Comparison of ENCODE assay signal across 14 cellular contexts in the genomic region with DNA sequence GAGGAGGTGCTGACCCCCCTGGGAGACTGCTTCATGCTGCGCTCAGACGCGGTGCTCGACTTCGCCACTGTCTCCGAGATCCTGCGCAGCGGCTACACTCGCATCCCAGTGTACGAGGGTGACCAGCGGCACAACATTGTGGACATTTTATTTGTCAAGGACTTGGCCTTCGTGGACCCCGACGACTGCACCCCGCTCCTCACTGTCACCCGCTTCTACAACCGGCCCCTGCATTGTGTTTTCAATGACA. TPM values are rescaled to one million over a fixed set of nuclear protein-coding genes. Genes with fewer than 3 reads are reported as not detected.
DNase-seq lines count a peak whose midpoint lies in the region; ATAC-seq and TF ChIP-seq lines count a peak whose summit lies in the region.
"Had no signal": no experiment of that assay in that cellular context is flagged by ENCODE, and none has a peak within 500 bp of the region (broad histone marks: within the 10 kb centered on the region; RNA-seq: fewer than 3 reads in every experiment).

No MANE protein-coding gene starts in this region.

- POLR2A ChIA-PET in activated CD8-positive, alpha-beta T cell treated with anti-CD3 and anti-CD28 coated beads, Interleukin-2, amount 10 ng/mL, durations not matched to agents 7 days and 5 days (lab: Charles Lee) = no interaction called here

- no peaks in the 10 kb centered on the region for H3K9me3 Mint-ChIP-seq in activated T-cell treated with anti-CD3 and anti-CD28 coated beads, Interleukin-2, amount 50 U/mL, for 4 hours
- H3K9me3 Mint-ChIP-seq in activated CD8-positive, alpha-beta T cell treated with anti-CD3 and anti-CD28 coated beads, Interleukin-2, amount 10 ng/mL, durations not matched to agents 7 days and 5 days (ENCODE audit: insufficient read depth) = no peaks in the 10 kb centered on the region
- H3K9me3 Mint-ChIP-seq: natural killer cell had no signal

- no peaks in the 10 kb centered on the region for H3K36me3 ChIP-seq in stomach smooth muscle (ENCODE audit: control insufficient read depth in 2 of 2, insufficient read depth in 2 of 2, low read length in 2 of 2)
- H3K36me3 ChIP-seq in body of pancreas (replicated peaks in 1 of 2; ENCODE audit: insufficient read depth in 1 of 2, low read depth in 2 of 2) = no peaks in the 10 kb centered on the region
- H3K36me3 ChIP-seq: upper lobe of right lung, WERI-Rb-1 had no signal

- intact Hi-C loops in body of pancreas (cut with DNase I) = no loop called here

- H3K27ac ChIP-seq in stomach smooth muscle (ENCODE audit: low read length) = no peak overlapping the region
- H3K27ac ChIP-seq in body of pancreas = no peak overlapping the region
- H3K27ac ChIP-seq: skin epidermis, upper lobe of right lung, WERI-Rb-1 had no signal

- no peak for ATAC-seq in activated T-cell treated with anti-CD3 and anti-CD28 coated beads, Interleukin-2, amount 50 U/mL, for 4 hours
- ATAC-seq in activated CD8-positive, alpha-beta T cell treated with anti-CD3 and anti-CD28 coated beads, Interleukin-2, amount 10 ng/mL, durations not matched to agents 7 days and 5 days = no peak
- no peak for ATAC-seq in GM21529 (IDR thresholded peaks at IDR 0.05; ENCODE audit: unreplicated experiment)
- ATAC-seq in body of pancreas = no peak
- ATAC-seq: natural killer cell had no signal

- H3K9me3 ChIP-seq in stomach smooth muscle (ENCODE audit: control insufficient read depth in 2 of 2, low read length in 2 of 2) (no peaks in the 10 kb centered on the region), body of pancreas (no peaks in the 10 kb centered on the region)
- H3K9me3 ChIP-seq: upper lobe of right lung had no signal

- peak overlapping the region; percentile 69 for H3K4me3 Mint-ChIP-seq in activated T-cell treated with anti-CD3 and anti-CD28 coated beads, Interleukin-2, amount 50 U/mL, for 4 hours
- peak overlapping the region; percentile 58 for H3K4me3 Mint-ChIP-seq in activated CD8-positive, alpha-beta T cell treated with anti-CD3 and anti-CD28 coated beads, Interleukin-2, amount 10 ng/mL, durations not matched to agents 7 days and 5 days

- peak overlapping the region; percentile 63 for H3K4me3 ChIP-seq in iPS-11a (ENCODE audit: low read depth, low read length)
- H3K4me3 ChIP-seq in stomach smooth muscle (ENCODE audit: low read length in 2 of 2) = peak overlapping the region; percentile 53 to 73
- H3K4me3 ChIP-seq in body of pancreas = no peak overlapping the region

- H3K27me3 ChIP-seq in stomach smooth muscle (ENCODE audit: control insufficient read depth in 1 of 2, insufficient read depth in 2 of 2, low read length in 2 of 2) (peaks cover 12 to 33% of the 10 kb centered on the region in 2 donors), body of pancreas (no peaks in the 10 kb centered on the region)

- TF ChIP-seq POLR2A in body of pancreas (IDR thresholded peaks at IDR 0.05) = no peak

- no peak overlapping the region for H3K9ac ChIP-seq in stomach smooth muscle (ENCODE audit: low read length in 2 of 2)

- no peak overlapping the region for H3K27ac Mint-ChIP-seq in activated CD8-positive, alpha-beta T cell treated with anti-CD3 and anti-CD28 coated beads, Interleukin-2, amount 10 ng/mL, durations not matched to agents 7 days and 5 days
- H3K27ac Mint-ChIP-seq: natural killer cell had no signal

- H3K36me3 Mint-ChIP-seq in activated T-cell treated with anti-CD3 and anti-CD28 coated beads, Interleukin-2, amount 50 U/mL, for 4 hours (ENCODE audit: insufficient read depth) = no peaks in the 10 kb centered on the region
- peaks cover 5% of the 10 kb centered on the region for H3K36me3 Mint-ChIP-seq in activated CD8-positive, alpha-beta T cell treated with anti-CD3 and anti-CD28 coated beads, Interleukin-2, amount 10 ng/mL, durations not matched to agents 7 days and 5 days (ENCODE audit: low read depth)
- H3K36me3 Mint-ChIP-seq: natural killer cell had no signal

- peaks cover 41% of the 10 kb centered on the region for H3K27me3 Mint-ChIP-seq in activated T-cell treated with anti-CD3 and anti-CD28 coated beads, Interleukin-2, amount 50 U/mL, for 4 hours (ENCODE audit: low read depth)
- H3K27me3 Mint-ChIP-seq in activated CD8-positive, alpha-beta T cell treated with anti-CD3 and anti-CD28 coated beads, Interleukin-2, amount 10 ng/mL, durations not matched to agents 7 days and 5 days (ENCODE audit: low read depth) = peaks cover 37% of the 10 kb centered on the region

- no peak for DNase-seq in activated T-cell treated with anti-CD3 and anti-CD28 coated beads, Interleukin-2, amount 50 U/mL, for 4 hours
- no peak for DNase-seq in activated T-cell treated with anti-CD3 and anti-CD28 coated beads for 4 hours
- no peak for DNase-seq in activated CD8-positive, alpha-beta T cell treated with anti-CD3 and anti-CD28 coated beads, Interleukin-2, amount 10 ng/mL, durations not matched to agents 7 days and 5 days
- DNase-seq in NCI-H128 (lab: John Stamatoyannopoulos, UW; ENCODE audit: unreplicated experiment) = no peak
- DNase-seq in body of pancreas = no peak
- DNase-seq: natural killer cell, NCI-H524 treated with DMSO at 0.1 percent for 48 hours, SIG-M5 had no signal

- peaks cover 8% of the 10 kb centered on the region for H3K4me1 Mint-ChIP-seq in activated T-cell treated with anti-CD3 and anti-CD28 coated beads, Interleukin-2, amount 50 U/mL, for 4 hours (ENCODE audit: low read depth)
- H3K4me1 Mint-ChIP-seq in activated CD8-positive, alpha-beta T cell treated with anti-CD3 and anti-CD28 coated beads, Interleukin-2, amount 10 ng/mL, durations not matched to agents 7 days and 5 days (ENCODE audit: low read depth) = peaks cover 5% of the 10 kb centered on the region
- H3K4me1 Mint-ChIP-seq: natural killer cell had no signal

- H3K4me1 ChIP-seq in stomach smooth muscle (ENCODE audit: control insufficient read depth, insufficient read depth, low read length) = peaks cover 17% of the 10 kb centered on the region
- H3K4me1 ChIP-seq in body of pancreas = peaks cover 23% of the 10 kb centered on the region

- CTCF ChIA-PET in activated CD8-positive, alpha-beta T cell treated with anti-CD3 and anti-CD28 coated beads, Interleukin-2, amount 10 ng/mL, durations not matched to agents 7 days and 5 days (lab: Charles Lee) = no interaction called here

- 76 to 77% methylated on average over 10 to 17 of the region's 17 CpGs for WGBS in body of pancreas, 2 donors

- no peak for TF ChIP-seq CTCF in body of pancreas (IDR thresholded peaks at IDR 0.05)

RNA-seq across cellular contexts. Expression of a gene that starts 1.4 kb away (rescaled TPM):
- total RNA-seq in activated T-cell treated with anti-CD3 and anti-CD28 coated beads, Interleukin-2, amount 50 U/mL, for 4 hours = 1 to 10 TPM in 1 of 3 donors, under 1 TPM in 2; 0.58 to 1.9 (median 0.60) TPM
- under 1 TPM; 0.13 to 0.23 TPM for total RNA-seq in activated CD8-positive, alpha-beta T cell treated with anti-CD3 and anti-CD28 coated beads, Interleukin-2, amount 10 ng/mL, durations not matched to agents 7 days and 5 days
- total RNA-seq in body of pancreas = 1 to 10 TPM; 1.3 to 1.6 TPM
- total RNA-seq: natural killer cell had no signal

Comparison
In these comparisons a context has a peak if more than half of its experiments do, and no peak if none do; other contexts are left out.
1. H3K4me3 ChIP-seq: peak in iPS-11a (single experiment) and stomach smooth muscle (2 of 2); none in body of pancreas (0 of 2).